ENCODE assay signal across 12 cellular contexts in the genomic region with DNA sequence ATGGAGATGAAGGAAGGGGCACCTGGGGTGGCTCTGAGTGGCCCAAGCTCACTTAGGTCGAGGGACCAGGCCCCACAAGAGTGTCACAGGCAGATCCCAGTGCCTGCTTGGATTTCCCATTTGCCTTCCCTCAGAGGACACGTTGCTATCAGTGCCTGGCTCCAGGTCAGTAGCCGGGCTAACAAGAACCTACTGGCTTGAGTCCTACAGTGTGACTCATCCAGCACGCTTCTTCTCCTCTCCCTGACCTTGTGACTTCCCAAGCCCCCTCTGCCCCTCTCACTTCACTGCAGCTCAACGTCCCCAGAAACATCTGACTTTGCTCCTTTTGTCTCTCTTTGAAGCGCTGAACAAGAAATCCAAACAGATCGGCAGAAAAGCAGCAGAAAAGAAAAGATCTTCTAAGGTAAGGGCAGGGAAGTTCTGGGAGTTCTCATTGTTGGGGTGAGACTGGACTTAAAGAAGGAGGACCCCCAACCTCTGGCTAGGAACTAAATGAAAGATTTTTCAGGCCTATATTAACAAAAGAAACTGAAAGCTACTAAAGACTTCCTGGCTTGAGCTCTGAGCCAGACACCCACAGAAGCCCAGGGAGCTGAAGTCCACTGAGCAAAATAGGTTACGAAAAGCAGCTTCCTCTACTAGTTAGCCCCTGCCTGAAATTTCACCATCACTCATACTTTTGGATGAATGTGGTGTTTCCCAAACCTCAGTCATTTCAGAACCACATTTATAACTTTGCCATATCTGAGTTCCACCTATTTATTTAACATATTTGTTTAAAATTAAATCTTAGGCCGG. TPM values are rescaled to one million over a fixed set of nuclear protein-coding genes. Genes with fewer than 3 reads are reported as not detected.
DNase-seq lines count a peak whose midpoint lies in the region; ATAC-seq and TF ChIP-seq lines count a peak whose summit lies in the region.
"Had no signal": no experiment of that assay in that cellular context is flagged by ENCODE, and none has a peak within 500 bp of the region (broad histone marks: within the 10 kb centered on the region; RNA-seq: fewer than 3 reads in every experiment).

No MANE protein-coding gene starts in this region.

- H3K4me1 ChIP-seq in RWPE2 (ENCODE audit: insufficient read depth, poor library complexity, severe bottlenecking) (no peaks in the 10 kb centered on the region), heart left ventricle (peaks cover 0 to 16% (median 12%) of the 10 kb centered on the region in 12 donors), ovary (ENCODE audit: insufficient read depth) (peaks cover 5% of the 10 kb centered on the region)
- H3K4me1 ChIP-seq: HAP-1 had no signal

- no peaks in the 10 kb centered on the region for H3K27me3 ChIP-seq in RWPE2 (ENCODE audit: insufficient read depth, poor library complexity, severe bottlenecking)
- no peaks in the 10 kb centered on the region for H3K27me3 ChIP-seq in heart left ventricle
- no peaks in the 10 kb centered on the region for H3K27me3 ChIP-seq in ovary

- TF ChIP-seq POLR2A in heart left ventricle (IDR thresholded peaks at IDR 0.05) (no peak), ovary (IDR thresholded peaks at IDR 0.05) (peak; percentile 37)

- H3K36me3 ChIP-seq in RWPE2 (ENCODE audit: low read depth), result no peaks in the 10 kb centered on the region
- no peaks in the 10 kb centered on the region for H3K36me3 ChIP-seq in heart left ventricle
- no peaks in the 10 kb centered on the region for H3K36me3 ChIP-seq in ovary

- no peak for TF ChIP-seq CTCF in RWPE2 (IDR thresholded peaks at IDR 0.05; ENCODE audit: poor library complexity, severe bottlenecking)
- TF ChIP-seq CTCF in heart left ventricle (IDR thresholded peaks at IDR 0.05), result no peak
- TF ChIP-seq CTCF in ovary (IDR thresholded peaks at IDR 0.05), result no peak

- 34 to 39% (median 38%) methylated on average over 9 of the region's 9 CpGs for WGBS in heart left ventricle, 4 donors
- WGBS in ovary, 3 donors, result 21 to 27% (median 22%) methylated on average over 9 of the region's 9 CpGs

- intact Hi-C loops in heart left ventricle (cut with DNase I), result loop anchor here in 1 of 10 donors (5.0 kb wide), 1 partner anchor 40 kb away; a partner anchor contains a TSS
- intact Hi-C loops in ovary (cut with DNase I), result no loop called here

- H3K9me3 ChIP-seq in RWPE2 (ENCODE audit: severe bottlenecking) (no peaks in the 10 kb centered on the region), heart left ventricle (no peaks in the 10 kb centered on the region), ovary (no peaks in the 10 kb centered on the region)
- H3K9me3 ChIP-seq: HAP-1 had no signal

- ATAC-seq in RWPE2 (ENCODE audit: low read depth), result peak; percentile 50; the same call in 2 of the 3 replicates
- ATAC-seq in heart left ventricle, result peak; percentile 92 to 96 (median 95)
- ATAC-seq in HG03045 (IDR thresholded peaks at IDR 0.05; ENCODE audit: unreplicated experiment), result no peak
- ATAC-seq: stimulated activated naive CD8-positive, alpha-beta T cell treated with anti-CD3 and anti-CD28 coated beads, Interleukin-15, amount 100 ng/mL, for 72 hours had no signal

- H3K27ac ChIP-seq in RWPE2 (ENCODE audit: poor library complexity, severe bottlenecking) (no peak overlapping the region), heart left ventricle (peak overlapping the region; percentile 63 to 93 (median 77)), ovary (peak overlapping the region; percentile 19 to 86)

- DNase-seq in Daoy (ENCODE audit: low read depth) (peak; percentile 21), RWPE2 (ENCODE audit: low spot score) (no peak), heart left ventricle (peak in 4 of 5 donors; percentile 57 to 82 (median 70)), ovary (peak; percentile 65 to 86 (median 75)), UCSD-AML1 (lab: John Stamatoyannopoulos, UW; ENCODE audit: unreplicated experiment) (no peak), hippocampal formation (lab: John Stamatoyannopoulos, UW) (no peak), NCI-H2171 (lab: John Stamatoyannopoulos, UW) (no peak)
- DNase-seq: GDM1; stimulated activated naive CD8-positive, alpha-beta T cell treated with anti-CD3 and anti-CD28 coated beads, Interleukin-15, amount 100 ng/mL, for 72 hours had no signal

- H3K4me3 ChIP-seq in RWPE2 (ENCODE audit: severe bottlenecking) (no peak overlapping the region), heart left ventricle (peak overlapping the region in 7 of 12 donors; percentile 13 to 36 (median 26)), ovary (no peak overlapping the region)
- H3K4me3 ChIP-seq: HAP-1 had no signal

- no peak for TF ChIP-seq EP300 in ovary (IDR thresholded peaks at IDR 0.05)

RNA-seq across cellular contexts. Expression of a gene that starts 21.5 kb away (rescaled TPM):
- not detected in 2 replicates for total RNA-seq in Daoy (2014; rRNA removed; shearing (Covaris generic))
- 10 to 100 TPM in 6 of 9 donors, 1 to 10 TPM in 3; 3.4 to 23.2 (median 10.4) TPM for total RNA-seq in heart left ventricle
- polyA plus RNA-seq in heart left ventricle, result 100 to 1,000 TPM in 1 of 2 donors, under 1 TPM in 1; 0.75 to 117 TPM
- 10 to 100 TPM in 6 of 7 donors, 1 to 10 TPM in 1; 7.3 to 37.6 (median 22.5) TPM for total RNA-seq in ovary
- polyA plus RNA-seq in ovary, result 10 to 100 TPM in 1 of 2 donors, under 1 TPM in 1; 0.37 to 57.1 TPM
- total RNA-seq: myocyte had no signal

RNA-seq across cellular contexts. Expression of a gene that starts 40.5 kb away (rescaled TPM):
- 58.9 and 86.6 TPM in 2 replicates for total RNA-seq in Daoy (2014; rRNA removed; shearing (Covaris generic))
- total RNA-seq in heart left ventricle, result 100 to 1,000 TPM in 1 of 9 donors, 10 to 100 TPM in 8; 48.3 to 132 (median 57.2) TPM
- 10 to 100 TPM; 64.4 to 98.4 TPM for polyA plus RNA-seq in heart left ventricle
- total RNA-seq in ovary, result 100 to 1,000 TPM; 109 to 190 (median 139) TPM
- polyA plus RNA-seq in ovary, result 100 to 1,000 TPM in 1 of 2 donors, 10 to 100 TPM in 1; 97.7 to 141 TPM

Comparison
In these comparisons a context has a peak if more than half of its experiments do, and no peak if none do; other contexts are left out.
1. DNase-seq: peak in Daoy (single experiment), heart left ventricle (4 of 5) and ovary (5 of 5); none in RWPE2 (single experiment), UCSD-AML1 (single experiment), hippocampal formation (0 of 2) and NCI-H2171 (single experiment).
2. H3K4me3 ChIP-seq: peak in heart left ventricle (7 of 12); none in RWPE2 (single experiment) and ovary (single experiment).